1 cellular context compared by ENCODE assay signal in genomic region chr16:57447142-57447962, GRCh38.
TF ChIP-seq lines count a peak whose summit lies in the region.

CIAPIN1 (minus strand) TSS chr16:57447385; CDS start chr16:57440928, 6,457 bp downstream.
COQ9 (plus strand) TSS chr16:57447479; CDS start chr16:57447506, 27 bp downstream.

TF ChIP-seq in HepG2, 621 proteins besides CTCF, POLR2A, EP300 and RAD21 (continued from another document and continues in another):
- TF ChIP-seq ZNF770 (CRISPR knock-in tag; IDR thresholded peaks at IDR 0.05) (peak; percentile 82), KLF13 (CRISPR knock-in tag; IDR thresholded peaks at IDR 0.05) (0 out of 2 replicates have a peak, but pooled peaks have one; percentile 30), ZNF260 (CRISPR knock-in tag; IDR thresholded peaks at IDR 0.05; ENCODE audit: borderline replicate concordance, low read depth) (no peak), HMGXB4 (CRISPR knock-in tag; IDR thresholded peaks at IDR 0.05; ENCODE audit: borderline replicate concordance in 1 of 2, low read depth in 1 of 2) (peak; percentile 97 to 98), KLF9 (CRISPR knock-in tag; IDR thresholded peaks at IDR 0.05; ENCODE audit: low read depth) (0 out of 2 replicates have a peak, but pooled peaks have one; percentile 52), AFF4 (CRISPR knock-in tag; IDR thresholded peaks at IDR 0.05) (no peak), ZNF781 (CRISPR knock-in tag; IDR thresholded peaks at IDR 0.05; ENCODE audit: borderline replicate concordance, not compliant biosample characterization) (peak; percentile 30), KDM6A (CRISPR knock-in tag; IDR thresholded peaks at IDR 0.05; ENCODE audit: low read depth) (no peak), IRX3 (CRISPR knock-in tag; IDR thresholded peaks at IDR 0.05; ENCODE audit: borderline replicate concordance, low read depth) (no peak), ZNF10 (CRISPR knock-in tag; IDR thresholded peaks at IDR 0.05; ENCODE audit: borderline replicate concordance, low read depth) (no peak), ZNF382 (CRISPR knock-in tag; IDR thresholded peaks at IDR 0.05; ENCODE audit: borderline replicate concordance) (no peak), SP4 (CRISPR knock-in tag; IDR thresholded peaks at IDR 0.05) (peak; percentile 33; the same call in 1 of the 2 replicates), MXD3 (CRISPR knock-in tag; IDR thresholded peaks at IDR 0.05) (peak; percentile 84; the same call in 1 of the 2 replicates), ZNF710 (CRISPR knock-in tag; IDR thresholded peaks at IDR 0.05; ENCODE audit: borderline replicate concordance) (peak; percentile 88; the same call in 1 of the 2 replicates), ZHX1 (CRISPR knock-in tag; IDR thresholded peaks at IDR 0.05; ENCODE audit: low read depth) (peak; percentile 65; the same call in 1 of the 2 replicates), GZF1 (CRISPR knock-in tag; IDR thresholded peaks at IDR 0.05) (peak; percentile 89; the same call in 1 of the 2 replicates), FOSL1 (CRISPR knock-in tag; IDR thresholded peaks at IDR 0.05; ENCODE audit: borderline replicate concordance) (0 out of 2 replicates have a peak, but pooled peaks have one; percentile 30), FOXP4 (CRISPR knock-in tag; IDR thresholded peaks at IDR 0.05) (peak; percentile 31; the same call in 1 of the 2 replicates), TBX2 (CRISPR knock-in tag; IDR thresholded peaks at IDR 0.05; ENCODE audit: borderline replicate concordance) (peak; percentile 79; the same call in 1 of the 2 replicates), ZNF496 (CRISPR knock-in tag; IDR thresholded peaks at IDR 0.05; ENCODE audit: insufficient replicate concordance) (no peak), ZNF326 (CRISPR knock-in tag; IDR thresholded peaks at IDR 0.05; ENCODE audit: borderline replicate concordance) (no peak), RNF2 (conservative IDR thresholded peaks at IDR 0.05; ENCODE audit: low read depth) (peak; percentile 73), AKAP8 (CRISPR knock-in tag; IDR thresholded peaks at IDR 0.05) (peak; percentile 77; the same call in 1 of the 2 replicates), ZNF788 (CRISPR knock-in tag; IDR thresholded peaks at IDR 0.05; ENCODE audit: borderline replicate concordance) (peak; percentile 85; the same call in 1 of the 2 replicates), ZNF839 (CRISPR knock-in tag; IDR thresholded peaks at IDR 0.05; ENCODE audit: borderline replicate concordance) (peak; percentile 94; the same call in 1 of the 2 replicates), MTF1 (CRISPR knock-in tag; IDR thresholded peaks at IDR 0.05) (no peak; the same call in 1 of the 2 replicates), ARID4A (CRISPR knock-in tag; IDR thresholded peaks at IDR 0.05; ENCODE audit: borderline replicate concordance) (peak; percentile 99), ZNF225 (CRISPR knock-in tag; IDR thresholded peaks at IDR 0.05) (no peak; the same call in none of the 2 replicates), FUBP1 (CRISPR knock-in tag; IDR thresholded peaks at IDR 0.05; ENCODE audit: borderline replicate concordance) (no peak), SIX4 (CRISPR knock-in tag; IDR thresholded peaks at IDR 0.05) (peak; percentile 62; the same call in 1 of the 2 replicates), ESRRA (CRISPR knock-in tag; IDR thresholded peaks at IDR 0.05; ENCODE audit: low read depth) (peak; percentile 99), JDP2 (CRISPR knock-in tag; IDR thresholded peaks at IDR 0.05; ENCODE audit: borderline replicate concordance) (0 out of 2 replicates have a peak, but pooled peaks have one; percentile 21), RARG (CRISPR knock-in tag; IDR thresholded peaks at IDR 0.05; ENCODE audit: low read depth) (no peak)
